Comparison of ENCODE assay signal across 8 cellular contexts in genomic region chr17:82030470-82031302, GRCh38. TPM values are rescaled to one million over a fixed set of nuclear protein-coding genes. Genes with fewer than 3 reads are reported as not detected.
DNase-seq lines count a peak whose midpoint lies in the region; ATAC-seq lines count a peak whose summit lies in the region.

No MANE protein-coding gene starts in this region.

- no peaks in the 10 kb centered on the region for H3K27me3 ChIP-seq in naive thymus-derived CD4-positive, alpha-beta T cell (ENCODE audit: control insufficient read depth in 2 of 2, insufficient read depth in 2 of 2, low read length in 2 of 2)

- H3K27ac ChIP-seq in naive thymus-derived CD4-positive, alpha-beta T cell (ENCODE audit: low read depth, low read length), result peak overlapping the region; percentile 48

- H3K36me3 ChIP-seq in naive thymus-derived CD4-positive, alpha-beta T cell (ENCODE audit: control insufficient read depth in 2 of 3, insufficient read depth in 3 of 3, low read length in 3 of 3), result peaks cover 0 to 12% (median 0%) of the 10 kb centered on the region in 3 experiments

- ATAC-seq in naive thymus-derived CD4-positive, alpha-beta T cell, result peak; percentile 94
- no peak for ATAC-seq in HG03520 (IDR thresholded peaks at IDR 0.05; ENCODE audit: unreplicated experiment)

- CTCF ChIA-PET in naive thymus-derived CD4-positive, alpha-beta T cell (lab: Charles Lee), result interaction anchor here (0.9 to 4.5 kb wide), 10 partner anchors 68 to 287 kb away, joined by 3 to 27 read pairs (median 4); partner anchors contain the start of genes CD7 and FASN

- peak; percentile 92 for DNase-seq in ELR (ENCODE audit: low read depth)
- peak; percentile 71 for DNase-seq in HT1080 (ENCODE audit: low read depth)
- peak; percentile 90 for DNase-seq in OCI-M1 (lab: John Stamatoyannopoulos, UW)
- peak; percentile 76 for DNase-seq in activated T-helper 1 cell treated with Interleukin-2 at 50 U/mL for 16 hours (ENCODE audit: low read depth)
- peak; percentile 80 for DNase-seq in fibroblast of gingiva (ENCODE audit: low read depth)
- peak; percentile 73 to 92 (median 86) for DNase-seq in naive thymus-derived CD4-positive, alpha-beta T cell
- DNase-seq in stimulated activated CD8-positive, alpha-beta memory T cell treated with anti-CD3 and anti-CD28 coated beads, Interleukin-7, amount 100 ng/mL, for 24 hours (ENCODE audit: low read depth), result peak; percentile 61

- H3K4me3 ChIP-seq in naive thymus-derived CD4-positive, alpha-beta T cell (ENCODE audit: low read length), result peak overlapping the region; percentile 60

- peaks cover 7 to 12% of the 10 kb centered on the region in 2 donors for H3K4me1 ChIP-seq in naive thymus-derived CD4-positive, alpha-beta T cell (ENCODE audit: control insufficient read depth in 2 of 2, insufficient read depth in 2 of 2, low read length in 2 of 2)

- H3K9me3 Mint-ChIP-seq in naive thymus-derived CD4-positive, alpha-beta T cell, result peaks cover 0 to 2% (median 0%) of the 10 kb centered on the region in 11 donors

- H3K36me3 Mint-ChIP-seq in naive thymus-derived CD4-positive, alpha-beta T cell, result peaks cover 0 to 11% (median 6%) of the 10 kb centered on the region in 5 donors

- H3K4me1 Mint-ChIP-seq in naive thymus-derived CD4-positive, alpha-beta T cell, result peaks cover 10 to 16% (median 16%) of the 10 kb centered on the region in 7 donors

- peak overlapping the region; percentile 77 to 91 (median 86) for H3K4me3 Mint-ChIP-seq in naive thymus-derived CD4-positive, alpha-beta T cell

- no peaks in the 10 kb centered on the region for H3K9me3 ChIP-seq in naive thymus-derived CD4-positive, alpha-beta T cell (ENCODE audit: control insufficient read depth in 2 of 3, low read length in 3 of 3)

- intact Hi-C loops in naive thymus-derived CD4-positive, alpha-beta T cell (cut with micrococcal nuclease), result loop anchor here (1.0 to 10.0 kb wide), 10 partner anchors 64 to 524 kb away; partner anchors contain the start of genes FASN (in 2 of the 2), ARL16 (in 1 of the 2), CYBC1 (in 1 of the 2) and HGS (in 1 of the 2)

- POLR2A ChIA-PET in naive thymus-derived CD4-positive, alpha-beta T cell (lab: Charles Lee), result interaction anchor here (0.6 to 5.8 kb wide), 11 partner anchors 62 to 272 kb away, joined by 3 to 29 read pairs (median 3); partner anchors contain the start of gene NOTUM

- peak overlapping the region in 6 of 9 donors; percentile 36 to 85 (median 65) for H3K27ac Mint-ChIP-seq in naive thymus-derived CD4-positive, alpha-beta T cell

- no peaks in the 10 kb centered on the region for H3K27me3 Mint-ChIP-seq in naive thymus-derived CD4-positive, alpha-beta T cell

RNA-seq across cellular contexts. Expression of gene RAC3, which starts 0.8 kb away (rescaled TPM):
- total RNA-seq in HT1080 (2014; rRNA removed; shearing (Covaris generic)), result 41.7 and 46.9 TPM in 2 replicates
- 9.8 and 9.9 TPM in 2 replicates for polyA plus RNA-seq in HT1080 (2015; cell fraction: cytosol; rRNA removed)
- 12.6 and 17.1 TPM in 2 replicates for polyA plus RNA-seq in HT1080 (2015; cell fraction: nucleus; rRNA removed)
- total RNA-seq in naive thymus-derived CD4-positive, alpha-beta T cell, result 1 to 10 TPM; 1.3 to 8.5 (median 2.1) TPM
- not detected for polyA plus RNA-seq in naive thymus-derived CD4-positive, alpha-beta T cell

RNA-seq across cellular contexts. Expression of gene DCXR, which starts 6.8 kb away (rescaled TPM):
- total RNA-seq in HT1080 (2014; rRNA removed; shearing (Covaris generic)), result 75.1 and 83.5 TPM in 2 replicates
- 59.4 and 65.8 TPM in 2 replicates for polyA plus RNA-seq in HT1080 (2015; cell fraction: cytosol; rRNA removed)
- 47.1 and 53.5 TPM in 2 replicates for polyA plus RNA-seq in HT1080 (2015; cell fraction: nucleus; rRNA removed)
- total RNA-seq in naive thymus-derived CD4-positive, alpha-beta T cell, result 100 to 1,000 TPM in 1 of 5 experiments, 10 to 100 TPM in 4; 63.0 to 130 (median 83.6) TPM
- polyA plus RNA-seq in naive thymus-derived CD4-positive, alpha-beta T cell, result 100 to 1,000 TPM; 164 to 228 TPM

RNA-seq across cellular contexts. Expression of gene LRRC45, which starts 7.6 kb away (rescaled TPM):
- 16.1 and 17.2 TPM in 2 replicates for total RNA-seq in HT1080 (2014; rRNA removed; shearing (Covaris generic))
- polyA plus RNA-seq in HT1080 (2015; cell fraction: cytosol; rRNA removed), result 6.5 and 7.1 TPM in 2 replicates
- polyA plus RNA-seq in HT1080 (2015; cell fraction: nucleus; rRNA removed), result 37.2 and 37.3 TPM in 2 replicates
- total RNA-seq in naive thymus-derived CD4-positive, alpha-beta T cell, result 10 to 100 TPM in 4 of 5 experiments, 1 to 10 TPM in 1; 9.2 to 39.1 (median 15.0) TPM
- 1 to 10 TPM; 4.1 to 6.3 TPM for polyA plus RNA-seq in naive thymus-derived CD4-positive, alpha-beta T cell

RNA-seq across cellular contexts. Expression of gene CENPX, which starts 8.0 kb away (rescaled TPM):
- total RNA-seq in HT1080 (2014; rRNA removed; shearing (Covaris generic)), result 97.0 and 172 TPM in 2 replicates
- polyA plus RNA-seq in HT1080 (2015; cell fraction: cytosol; rRNA removed), result 84.7 and 86.7 TPM in 2 replicates
- 55.7 and 74.0 TPM in 2 replicates for polyA plus RNA-seq in HT1080 (2015; cell fraction: nucleus; rRNA removed)
- 10 to 100 TPM; 25.5 to 71.8 (median 31.8) TPM for total RNA-seq in naive thymus-derived CD4-positive, alpha-beta T cell
- 10 to 100 TPM; 62.3 to 72.7 TPM for polyA plus RNA-seq in naive thymus-derived CD4-positive, alpha-beta T cell

RNA-seq across cellular contexts. Expression of gene RFNG, which starts 20.9 kb away (rescaled TPM):
- total RNA-seq in HT1080 (2014; rRNA removed; shearing (Covaris generic)), result 21.9 and 31.5 TPM in 2 replicates
- polyA plus RNA-seq in HT1080 (2015; cell fraction: cytosol; rRNA removed), result 34.6 and 40.6 TPM in 2 replicates
- polyA plus RNA-seq in HT1080 (2015; cell fraction: nucleus; rRNA removed), result 71.9 and 85.1 TPM in 2 replicates
- 10 to 100 TPM; 25.0 to 45.5 (median 31.5) TPM for total RNA-seq in naive thymus-derived CD4-positive, alpha-beta T cell
- polyA plus RNA-seq in naive thymus-derived CD4-positive, alpha-beta T cell, result 1 to 10 TPM; 4.2 to 6.7 TPM
